ENCODE assay signal across 12 cellular contexts in the genomic region with DNA sequence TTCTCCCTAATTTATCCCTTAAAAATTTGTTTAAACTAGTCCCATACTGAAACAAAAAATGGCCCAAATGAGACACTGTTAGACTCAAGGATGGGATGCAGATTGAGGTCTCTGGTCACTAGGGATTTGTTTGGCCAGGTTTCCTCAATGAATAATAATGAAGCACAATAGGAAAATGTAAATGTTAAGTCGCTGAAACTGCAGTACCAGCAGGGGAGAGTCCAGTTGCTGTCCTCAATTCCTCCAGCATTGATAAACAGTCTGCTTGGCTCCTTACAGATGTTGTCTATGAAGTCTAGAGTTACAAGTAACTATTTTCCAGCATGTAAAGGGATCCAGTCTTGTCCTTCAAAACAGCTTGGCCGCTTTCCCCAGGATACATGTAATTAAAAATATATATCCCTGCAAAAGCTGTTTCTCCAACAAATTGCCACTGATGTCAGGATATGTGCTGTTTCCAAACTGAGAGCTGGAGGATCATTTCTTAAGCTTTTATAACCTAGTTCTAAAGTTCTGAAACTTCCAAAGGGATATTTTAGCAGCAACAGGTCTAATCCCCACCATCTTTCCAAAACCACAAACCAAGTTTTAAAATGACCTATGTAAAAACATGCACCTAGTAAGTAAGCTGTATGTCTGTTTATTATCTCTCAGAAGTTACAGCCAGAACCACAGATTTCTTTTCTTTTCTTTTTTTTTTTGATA. TPM values are rescaled to one million over a fixed set of nuclear protein-coding genes. Genes with fewer than 3 reads are reported as not detected.
DNase-seq lines count a peak whose midpoint lies in the region; ATAC-seq and TF ChIP-seq lines count a peak whose summit lies in the region.
"Had no signal": no experiment of that assay in that cellular context is flagged by ENCODE, and none has a peak within 500 bp of the region (broad histone marks: within the 10 kb centered on the region; RNA-seq: fewer than 3 reads in every experiment).

No MANE protein-coding gene starts in this region.

- H3K4me3 ChIP-seq in heart left ventricle (peak overlapping the region; percentile 84 to 100 (median 94)), esophagus muscularis mucosa (peak overlapping the region; percentile 73 to 97 (median 94)), upper lobe of right lung (peak overlapping the region; percentile 82), BE2C (ENCODE audit: low read depth, low read length) (no peak overlapping the region)

- H3K36me3 ChIP-seq in heart left ventricle (peaks cover 0 to 44% (median 19%) of the 10 kb centered on the region in 9 donors), esophagus muscularis mucosa (peaks cover 0 to 32% (median 4%) of the 10 kb centered on the region in 4 donors), upper lobe of right lung (peaks cover 11% of the 10 kb centered on the region), BE2C (no peaks in the 10 kb centered on the region)

- H3K27ac ChIP-seq in heart left ventricle (peak overlapping the region; percentile 91 to 100 (median 97)), esophagus muscularis mucosa (replicated peaks in 1 of 4) (peak overlapping the region; percentile 91 to 95 (median 94)), upper lobe of right lung (peak overlapping the region; percentile 86)

- intact Hi-C loops in heart left ventricle (cut with DNase I) = loop anchor here in 2 of 10 donors (10.0 kb wide), 1 partner anchor 142 kb away; no protein-coding TSS in a partner anchor
- intact Hi-C loops in Right ventricle myocardium inferior (cut with DNase I) = loop anchor here (10.0 kb wide), 1 partner anchor 142 kb away; no protein-coding TSS in a partner anchor
- intact Hi-C loops in esophagus muscularis mucosa (cut with DNase I) = no loop called here
- intact Hi-C loops in upper lobe of right lung (cut with DNase I) = no loop called here

- no peak for TF ChIP-seq EP300 in esophagus muscularis mucosa (IDR thresholded peaks at IDR 0.05)

- DNase-seq in heart left ventricle (no peak), Right ventricle myocardium inferior (ENCODE audit: missing footprints) (no peak), esophagus muscularis mucosa (ENCODE audit: extremely low spot score) (no peak), myocyte (ENCODE audit: low read depth) (peak; percentile 26), upper lobe of right lung (no peak), BE2C (no peak), G401 (ENCODE audit: low spot score) (no peak)
- DNase-seq in activated effector memory CD4-positive, alpha-beta T cell treated with Interleukin-2 at 50 U/mL for 16 hours = no peak
- DNase-seq: activated T-cell treated with anti-CD3 and anti-CD28 coated beads, Interleukin-2, amount 50 U/mL, for 72 hours; effector CD4-positive, alpha-beta T cell; NCI-H510A treated with DMSO at 0.1 percent for 48 hours; T-helper 1 cell had no signal

- TF ChIP-seq POLR2A in heart left ventricle (IDR thresholded peaks at IDR 0.05) = no peak
- no peak for TF ChIP-seq POLR2A in esophagus muscularis mucosa (IDR thresholded peaks at IDR 0.05; ENCODE audit: low read depth)

- 30 to 53% (median 33%) methylated on average over 2 of the region's 2 CpGs for WGBS in heart left ventricle, 4 donors
- WGBS in esophagus muscularis mucosa = 20% methylated on average over 2 of the region's 2 CpGs

- in situ Hi-C loops in G401 (cut with HindIII; ENCODE audit: low sequenced_read_pairs) = no loop called here

- ATAC-seq in heart left ventricle (no peak), Right ventricle myocardium inferior (no peak), upper lobe of right lung (no peak)
- ATAC-seq: activated T-cell treated with anti-CD3 and anti-CD28 coated beads, Interleukin-2, amount 50 U/mL, for 72 hours had no signal

- no peak for TF ChIP-seq CTCF in heart left ventricle (IDR thresholded peaks at IDR 0.05)
- no peak for TF ChIP-seq CTCF in esophagus muscularis mucosa (IDR thresholded peaks at IDR 0.05)
- no peak for TF ChIP-seq CTCF in upper lobe of right lung (IDR thresholded peaks at IDR 0.05)
- TF ChIP-seq CTCF in BE2C (IDR thresholded peaks at IDR 0.05; ENCODE audit: low read depth, low read length) = no peak

- H3K4me1 ChIP-seq in heart left ventricle = peaks cover 8 to 68% (median 45%) of the 10 kb centered on the region in 12 donors
- peaks cover 56 to 80% (median 74%) of the 10 kb centered on the region in 4 donors for H3K4me1 ChIP-seq in esophagus muscularis mucosa
- peaks cover 35% of the 10 kb centered on the region for H3K4me1 ChIP-seq in upper lobe of right lung
- H3K4me1 ChIP-seq in BE2C = no peaks in the 10 kb centered on the region

- H3K9me3 ChIP-seq in heart left ventricle (no peaks in the 10 kb centered on the region), esophagus muscularis mucosa (no peaks in the 10 kb centered on the region), upper lobe of right lung (no peaks in the 10 kb centered on the region), BE2C (no peaks in the 10 kb centered on the region)

- peaks cover 0 to 14% (median 0%) of the 10 kb centered on the region in 9 donors for H3K27me3 ChIP-seq in heart left ventricle
- no peaks in the 10 kb centered on the region for H3K27me3 ChIP-seq in esophagus muscularis mucosa
- H3K27me3 ChIP-seq in upper lobe of right lung = no peaks in the 10 kb centered on the region
- peaks cover 46% of the 10 kb centered on the region for H3K27me3 ChIP-seq in BE2C

RNA-seq across cellular contexts. Expression of gene FZD4, which starts 2.1 kb away (rescaled TPM):
- total RNA-seq in heart left ventricle (10 to 100 TPM; 16.7 to 39.6 (median 22.1) TPM), Right ventricle myocardium inferior (31.3 TPM), esophagus muscularis mucosa (10 to 100 TPM; 23.7 to 42.3 (median 31.8) TPM), myocyte (5.0 and 6.6 TPM in 2 replicates), upper lobe of right lung (57.4 TPM)
- 10 to 100 TPM; 11.6 to 16.5 TPM for polyA plus RNA-seq in heart left ventricle
- 3.3 TPM for polyA plus RNA-seq in myocyte (2012)
- polyA plus RNA-seq in BE2C (2012; ENCODE audit: insufficient read depth, insufficient read length, low read depth) = 0.25 TPM
- 4.6 and 4.7 TPM in 2 replicates for total RNA-seq in G401 (2014; rRNA removed; shearing (Covaris generic))
